In the genomic region with DNA sequence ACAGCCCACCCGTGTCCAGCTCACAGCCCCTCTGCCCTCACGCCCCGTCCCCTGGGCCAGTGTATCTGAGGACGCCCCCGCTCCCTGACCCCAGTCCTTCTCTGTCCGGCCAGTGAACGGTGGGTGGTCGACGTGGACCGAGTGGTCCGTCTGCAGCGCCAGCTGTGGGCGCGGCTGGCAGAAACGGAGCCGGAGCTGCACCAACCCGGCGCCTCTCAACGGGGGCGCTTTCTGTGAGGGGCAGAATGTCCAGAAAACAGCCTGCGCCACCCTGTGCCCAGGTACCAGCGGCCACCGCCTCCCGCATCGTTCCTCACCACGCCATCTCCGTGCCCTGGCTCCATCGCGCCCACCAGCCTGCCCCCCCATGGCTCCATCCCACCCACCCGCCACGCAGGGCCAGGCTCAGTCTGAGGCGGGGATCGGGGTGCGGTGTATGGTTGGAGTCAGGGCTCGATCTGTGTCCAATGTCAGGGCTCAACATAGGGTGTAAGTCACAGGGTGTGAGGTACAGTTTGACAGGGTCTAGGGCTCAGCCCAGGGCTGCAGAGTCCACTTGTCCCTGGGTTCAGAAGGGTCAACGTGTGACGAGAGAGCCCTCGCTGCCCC, we compare ENCODE assay signal across 2 cellular contexts.
TF ChIP-seq lines count a peak whose summit lies in the region.

No MANE protein-coding gene starts in this region.

TF ChIP-seq in HepG2, 621 proteins besides CTCF, POLR2A, EP300 and RAD21:
- no peak for TF ChIP-seq ZNF883 (CRISPR knock-in tag; IDR thresholded peaks at IDR 0.05; ENCODE audit: not compliant biosample characterization)
- TF ChIP-seq ZNF724P (CRISPR knock-in tag; IDR thresholded peaks at IDR 0.05; ENCODE audit: borderline replicate concordance) = no peak
- TF ChIP-seq ZNF367 (CRISPR knock-in tag; IDR thresholded peaks at IDR 0.05; ENCODE audit: borderline replicate concordance) = no peak
- TF ChIP-seq, protein P1, sequence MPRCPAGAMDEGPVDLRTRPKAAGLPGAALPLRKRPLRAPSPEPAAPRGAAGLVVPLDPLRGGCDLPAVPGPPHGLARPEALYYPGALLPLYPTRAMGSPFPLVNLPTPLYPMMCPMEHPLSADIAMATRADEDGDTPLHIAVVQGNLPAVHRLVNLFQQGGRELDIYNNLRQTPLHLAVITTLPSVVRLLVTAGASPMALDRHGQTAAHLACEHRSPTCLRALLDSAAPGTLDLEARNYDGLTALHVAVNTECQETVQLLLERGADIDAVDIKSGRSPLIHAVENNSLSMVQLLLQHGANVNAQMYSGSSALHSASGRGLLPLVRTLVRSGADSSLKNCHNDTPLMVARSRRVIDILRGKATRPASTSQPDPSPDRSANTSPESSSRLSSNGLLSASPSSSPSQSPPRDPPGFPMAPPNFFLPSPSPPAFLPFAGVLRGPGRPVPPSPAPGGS (CRISPR knock-in tag; IDR thresholded peaks at IDR 0.05) = no peak
- no peak for TF ChIP-seq ZNF598 (CRISPR knock-in tag; IDR thresholded peaks at IDR 0.05; ENCODE audit: borderline replicate concordance)
- TF ChIP-seq SMAD9 (CRISPR knock-in tag; IDR thresholded peaks at IDR 0.05) = no peak
- no peak for TF ChIP-seq ADNP (CRISPR knock-in tag; IDR thresholded peaks at IDR 0.05)
- no peak for TF ChIP-seq GTF3A (CRISPR knock-in tag; conservative IDR thresholded peaks at IDR 0.05)
- TF ChIP-seq, protein P2, sequence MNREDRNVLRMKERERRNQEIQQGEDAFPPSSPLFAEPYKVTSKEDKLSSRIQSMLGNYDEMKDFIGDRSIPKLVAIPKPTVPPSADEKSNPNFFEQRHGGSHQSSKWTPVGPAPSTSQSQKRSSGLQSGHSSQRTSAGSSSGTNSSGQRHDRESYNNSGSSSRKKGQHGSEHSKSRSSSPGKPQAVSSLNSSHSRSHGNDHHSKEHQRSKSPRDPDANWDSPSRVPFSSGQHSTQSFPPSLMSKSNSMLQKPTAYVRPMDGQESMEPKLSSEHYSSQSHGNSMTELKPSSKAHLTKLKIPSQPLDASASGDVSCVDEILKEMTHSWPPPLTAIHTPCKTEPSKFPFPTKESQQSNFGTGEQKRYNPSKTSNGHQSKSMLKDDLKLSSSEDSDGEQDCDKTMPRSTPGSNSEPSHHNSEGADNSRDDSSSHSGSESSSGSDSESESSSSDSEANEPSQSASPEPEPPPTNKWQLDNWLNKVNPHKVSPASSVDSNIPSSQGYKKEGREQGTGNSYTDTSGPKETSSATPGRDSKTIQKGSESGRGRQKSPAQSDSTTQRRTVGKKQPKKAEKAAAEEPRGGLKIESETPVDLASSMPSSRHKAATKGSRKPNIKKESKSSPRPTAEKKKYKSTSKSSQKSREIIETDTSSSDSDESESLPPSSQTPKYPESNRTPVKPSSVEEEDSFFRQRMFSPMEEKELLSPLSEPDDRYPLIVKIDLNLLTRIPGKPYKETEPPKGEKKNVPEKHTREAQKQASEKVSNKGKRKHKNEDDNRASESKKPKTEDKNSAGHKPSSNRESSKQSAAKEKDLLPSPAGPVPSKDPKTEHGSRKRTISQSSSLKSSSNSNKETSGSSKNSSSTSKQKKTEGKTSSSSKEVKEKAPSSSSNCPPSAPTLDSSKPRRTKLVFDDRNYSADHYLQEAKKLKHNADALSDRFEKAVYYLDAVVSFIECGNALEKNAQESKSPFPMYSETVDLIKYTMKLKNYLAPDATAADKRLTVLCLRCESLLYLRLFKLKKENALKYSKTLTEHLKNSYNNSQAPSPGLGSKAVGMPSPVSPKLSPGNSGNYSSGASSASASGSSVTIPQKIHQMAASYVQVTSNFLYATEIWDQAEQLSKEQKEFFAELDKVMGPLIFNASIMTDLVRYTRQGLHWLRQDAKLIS (CRISPR knock-in tag; IDR thresholded peaks at IDR 0.05) = no peak
- TF ChIP-seq, protein P3, sequence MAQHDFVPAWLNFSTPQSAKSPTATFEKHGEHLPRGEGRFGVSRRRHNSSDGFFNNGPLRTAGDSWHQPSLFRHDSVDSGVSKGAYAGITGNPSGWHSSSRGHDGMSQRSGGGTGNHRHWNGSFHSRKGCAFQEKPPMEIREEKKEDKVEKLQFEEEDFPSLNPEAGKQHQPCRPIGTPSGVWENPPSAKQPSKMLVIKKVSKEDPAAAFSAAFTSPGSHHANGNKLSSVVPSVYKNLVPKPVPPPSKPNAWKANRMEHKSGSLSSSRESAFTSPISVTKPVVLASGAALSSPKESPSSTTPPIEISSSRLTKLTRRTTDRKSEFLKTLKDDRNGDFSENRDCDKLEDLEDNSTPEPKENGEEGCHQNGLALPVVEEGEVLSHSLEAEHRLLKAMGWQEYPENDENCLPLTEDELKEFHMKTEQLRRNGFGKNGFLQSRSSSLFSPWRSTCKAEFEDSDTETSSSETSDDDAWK (CRISPR knock-in tag; IDR thresholded peaks at IDR 0.05) = no peak
- TF ChIP-seq REXO4 (CRISPR knock-in tag; IDR thresholded peaks at IDR 0.05; ENCODE audit: borderline replicate concordance) = no peak
- TF ChIP-seq KMT2A (CRISPR knock-in tag; IDR thresholded peaks at IDR 0.05) = no peak
- no peak for TF ChIP-seq SP140L (CRISPR knock-in tag; IDR thresholded peaks at IDR 0.05; ENCODE audit: borderline replicate concordance)
- TF ChIP-seq RXRA (CRISPR knock-in tag; IDR thresholded peaks at IDR 0.05) = no peak
- TF ChIP-seq MYC (CRISPR knock-in tag; IDR thresholded peaks at IDR 0.05; ENCODE audit: borderline replicate concordance) = no peak
- no peak for TF ChIP-seq DNMT1 (CRISPR knock-in tag; IDR thresholded peaks at IDR 0.05)
- TF ChIP-seq, protein P4, sequence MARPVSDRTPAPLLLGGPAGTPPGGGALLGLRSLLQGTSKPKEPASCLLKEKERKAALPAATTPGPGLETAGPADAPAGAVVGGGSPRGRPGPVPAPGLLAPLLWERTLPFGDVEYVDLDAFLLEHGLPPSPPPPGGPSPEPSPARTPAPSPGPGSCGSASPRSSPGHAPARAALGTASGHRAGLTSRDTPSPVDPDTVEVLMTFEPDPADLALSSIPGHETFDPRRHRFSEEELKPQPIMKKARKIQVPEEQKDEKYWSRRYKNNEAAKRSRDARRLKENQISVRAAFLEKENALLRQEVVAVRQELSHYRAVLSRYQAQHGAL (CRISPR knock-in tag; IDR thresholded peaks at IDR 0.05; ENCODE audit: not compliant biosample characterization) = no peak
TF ChIP-seq in HepG2: peak in this region for 0.

TF ChIP-seq in GM12891, 5 proteins besides CTCF, POLR2A, EP300 and RAD21:
- no peak for TF ChIP-seq PAX5 (IDR thresholded peaks at IDR 0.05; ENCODE audit: insufficient read depth, low read length, severe bottlenecking)
- TF ChIP-seq TAF1 (IDR thresholded peaks at IDR 0.05; ENCODE audit: low read depth, low read length) = no peak
- no peak for TF ChIP-seq POU2F2 (IDR thresholded peaks at IDR 0.05; ENCODE audit: low read depth, low read length)
- no peak for TF ChIP-seq POLR2AphosphoS5 (IDR thresholded peaks at IDR 0.05; ENCODE audit: low read depth, low read length)
- no peak for TF ChIP-seq SPI1 (IDR thresholded peaks at IDR 0.05; ENCODE audit: low read depth, low read length)
TF ChIP-seq in GM12891: peak in this region for 0.
